ENCODE assay signal across 27 cellular contexts in the genomic region with DNA sequence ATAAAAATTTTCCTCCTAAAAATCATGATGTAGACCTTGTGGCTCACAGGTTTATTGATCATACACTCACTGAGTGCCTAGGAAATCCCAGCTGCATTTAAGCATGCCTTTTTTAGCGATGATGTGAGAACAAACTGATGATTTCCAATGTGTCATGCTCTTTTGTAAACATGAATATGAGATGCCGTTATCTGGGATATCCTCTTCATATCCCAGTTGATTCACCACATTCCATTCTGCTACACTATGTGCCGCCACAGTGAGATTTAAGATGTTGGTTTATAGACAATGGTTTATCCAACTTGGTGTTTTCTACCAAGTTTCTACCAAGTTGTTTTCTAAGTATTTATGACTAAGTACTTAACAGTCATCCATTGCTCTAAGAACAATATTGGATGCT. TPM values are rescaled to one million over a fixed set of nuclear protein-coding genes. Genes with fewer than 3 reads are reported as not detected.
DNase-seq lines count a peak whose midpoint lies in the region; ATAC-seq, FAIRE-seq and TF ChIP-seq lines count a peak whose summit lies in the region.
"Had no signal": no experiment of that assay in that cellular context is flagged by ENCODE, and none has a peak within 500 bp of the region (broad histone marks: within the 10 kb centered on the region; RNA-seq: fewer than 3 reads in every experiment).

No MANE protein-coding gene starts in this region.

- no peak overlapping the region for H3K4me2 ChIP-seq in HepG2 (ENCODE audit: low read depth, low read length)

- H4K20me1 ChIP-seq in HepG2 (ENCODE audit: insufficient read depth, low read length): no peaks in the 10 kb centered on the region

- ATAC-seq in HepG2 (no peak), right lobe of liver (no peak), HG03159 (IDR thresholded peaks at IDR 0.05; ENCODE audit: unreplicated experiment) (no peak), left lung (no peak)
- ATAC-seq: T-cell had no signal

- no peak overlapping the region for H2AFZ ChIP-seq in HepG2 (ENCODE audit: low read length)

- H3K9me3 ChIP-seq in HepG2 (ENCODE audit: low read length) (no peaks in the 10 kb centered on the region), right lobe of liver (no peaks in the 10 kb centered on the region), left lung (no peaks in the 10 kb centered on the region)
- H3K9me3 ChIP-seq: BE2C, uterus had no signal

- H3K27ac ChIP-seq in HepG2 (ENCODE audit: extremely low read length, insufficient read depth, low read length): no peak overlapping the region
- H3K27ac ChIP-seq in right lobe of liver: no peak overlapping the region
- no peak overlapping the region for H3K27ac ChIP-seq in left lung
- H3K27ac ChIP-seq: skin epidermis, uterus had no signal

- no peak overlapping the region for H3K9ac ChIP-seq in HepG2 (ENCODE audit: insufficient read depth, low read depth, low read length)

- 26% methylated on average over 3 of the region's 3 CpGs for WGBS in HepG2 (ENCODE audit: low lambda C conversion rate)
- WGBS in right lobe of liver (ENCODE audit: insufficient coverage, low coverage, low lambda C conversion rate, missing lambda C conversion rate): 53% methylated on average over 3 of the region's 3 CpGs

- no peak for TF ChIP-seq RAD21 in HepG2 (CRISPR knock-in tag; IDR thresholded peaks at IDR 0.05)

- in situ Hi-C loops in HepG2 (cut with HindIII; ENCODE audit: extremely low pct_ligation_motif_present, low pct_unique_long_range_greater_than_20kb): no loop called here

- intact Hi-C loops in HepG2 (cut with micrococcal nuclease; ENCODE audit: unreplicated experiment) (no loop called here), right lobe of liver (cut with DNase I) (no loop called here), left lung (cut with DNase I) (no loop called here)

- FAIRE-seq in HepG2 (lab: Jason Lieb, UNC): no peak
- no peak for FAIRE-seq in urothelium cell line (lab: Jason Lieb, UNC)
- FAIRE-seq: kidney had no signal

- H3K4me1 ChIP-seq in HepG2 (ENCODE audit: insufficient read depth, low read length) (peaks cover 5% of the 10 kb centered on the region; the same call in 1 of the 2 replicates), right lobe of liver (no peaks in the 10 kb centered on the region), left lung (no peaks in the 10 kb centered on the region)
- H3K4me1 ChIP-seq: BE2C, uterus had no signal

- no peak overlapping the region for H3K4me3 ChIP-seq in HepG2 (replicated peaks in 1 of 3; ENCODE audit: insufficient read depth in 1 of 3, low read depth in 2 of 3, low read length in 3 of 3)
- no peak overlapping the region for H3K4me3 ChIP-seq in right lobe of liver
- H3K4me3 ChIP-seq in left lung: no peak overlapping the region
- H3K4me3 ChIP-seq: skin epidermis, uterus had no signal

- POLR2A ChIA-PET in HepG2 (lab: Yijun Ruan, JAX): no interaction called here

- TF ChIP-seq CTCF in HepG2 (CRISPR knock-in tag; IDR thresholded peaks at IDR 0.05) (no peak), right lobe of liver (IDR thresholded peaks at IDR 0.05) (no peak), left lung (IDR thresholded peaks at IDR 0.05) (no peak)

- H3K36me3 ChIP-seq in HepG2 (replicated peaks in 1 of 2; ENCODE audit: control insufficient read depth in 1 of 2, insufficient read depth in 2 of 2, low read length in 2 of 2) (no peaks in the 10 kb centered on the region), right lobe of liver (no peaks in the 10 kb centered on the region), left lung (no peaks in the 10 kb centered on the region)
- H3K36me3 ChIP-seq: BE2C, uterus had no signal

- TF ChIP-seq POLR2A in HepG2 (IDR thresholded peaks at IDR 0.05; ENCODE audit: insufficient read depth in 1 of 2, low read depth in 2 of 2, low read length in 2 of 2) (no peak), right lobe of liver (IDR thresholded peaks at IDR 0.05) (no peak)

- no peaks in the 10 kb centered on the region for H3K79me2 ChIP-seq in HepG2 (ENCODE audit: insufficient read depth, low read length)

- DNase-seq in HepG2 (ENCODE audit: low spot score): peak; percentile 18
- DNase-seq in right lobe of liver: no peak
- DNase-seq in amniotic epithelial cell (ENCODE audit: low read depth): peak; percentile 87
- DNase-seq in glomerular endothelial cell (ENCODE audit: extremely low read depth, low read depth, low spot score): peak; percentile 27
- peak; percentile 17 for DNase-seq in urothelium cell line (ENCODE audit: low spot score)
- no peak for DNase-seq in middle frontal gyrus (ENCODE audit: extremely low spot score, low spot score)
- no peak for DNase-seq in left lung
- DNase-seq: 8988T; activated CD4-positive, alpha-beta T cell treated with anti-CD3 and anti-CD28 coated beads, Interleukin-2, amount 50 U/mL, for 1 hour; activated gamma-delta T cell; amygdala; BE2C; COR-L47; effector memory CD4-positive, alpha-beta T cell; GOT3; hypothalamus; kidney; NCI-H1694 treated with DMSO at 0.1 percent for 48 hours; NK-92 treated with Interleukin-12 subunit alpha and Interleukin-12 subunit beta, amount 100 ng/mL, for 24 hours; posterior cingulate gyrus; Right ventricle myocardium superior; stimulated activated CD4-positive, alpha-beta T cell treated with anti-CD3 and anti-CD28 coated beads, Interleukin-4, amount 100 ng/mL, for 1 hour; T-cell; uterus had no signal

- TF ChIP-seq EP300 in HepG2 (IDR thresholded peaks at IDR 0.05; ENCODE audit: low read depth in 2 of 2, low read length in 2 of 2) (no peak), HepG2 (CRISPR knock-in tag; IDR thresholded peaks at IDR 0.05; ENCODE audit: borderline replicate concordance) (no peak)

- CTCF ChIA-PET in HepG2 (lab: Yijun Ruan, JAX; ENCODE audit: low intra/inter-chr PET ratio, low total read pairs): no interaction called here

- H3K27me3 ChIP-seq in HepG2 (ENCODE audit: control insufficient read depth in 1 of 2, insufficient read depth in 2 of 2, low read length in 2 of 2) (no peaks in the 10 kb centered on the region; a peak in 1 of 5 replicates), right lobe of liver (no peaks in the 10 kb centered on the region), left lung (no peaks in the 10 kb centered on the region)
- H3K27me3 ChIP-seq: uterus had no signal

- no TSS peak for BruUV-seq in HepG2 (replicated peaks; lab: Mats Ljungman, UMichigan)

RNA-seq across cellular contexts. Expression of gene OR4E1, which starts 5.2 kb away (rescaled TPM):
- total RNA-seq in HepG2 (2016; rRNA removed; fragmentation: Illumina TruSeq; extraction: Trizol): not detected in 2 replicates
- not detected in 2 replicates for total RNA-seq in HepG2 (2016; cell fraction: cytosol; rRNA removed; fragmentation: Illumina TruSeq; extraction: Trizol; ENCODE audit: low read depth)
- total RNA-seq in HepG2 (2016; cell fraction: insoluble cytoplasmic fraction; rRNA removed; fragmentation: Illumina TruSeq; extraction: Trizol): not detected in 2 replicates
- total RNA-seq in HepG2 (2016; cell fraction: membrane; rRNA removed; fragmentation: Illumina TruSeq; extraction: Trizol): not detected in 2 replicates
- not detected in 2 replicates for total RNA-seq in HepG2 (2016; cell fraction: nucleus; rRNA removed; fragmentation: Illumina TruSeq; extraction: Trizol)
- polyA plus RNA-seq in HepG2 (2011; rRNA removed): not detected in 2 replicates
- not detected in 2 replicates for polyA plus RNA-seq in HepG2 (2011; cell fraction: cytosol; rRNA removed)
- polyA plus RNA-seq in HepG2 (2011; cell fraction: nucleus; rRNA removed): not detected in 2 replicates
- polyA plus RNA-seq in HepG2 (2012): not detected in 2 replicates
- not detected in 2 replicates for polyA plus RNA-seq in HepG2 (2016; cell fraction: cytosol; fragmentation: Illumina TruSeq; extraction: Trizol; ENCODE audit: low read depth)
- polyA plus RNA-seq in HepG2 (2016; cell fraction: insoluble cytoplasmic fraction; fragmentation: Illumina TruSeq; extraction: Trizol; ENCODE audit: low read depth): not detected in 2 replicates
- polyA plus RNA-seq in HepG2 (2016; cell fraction: membrane; fragmentation: Illumina TruSeq; extraction: Trizol; ENCODE audit: low read depth): not detected in 2 replicates
- not detected in 2 replicates for polyA plus RNA-seq in HepG2 (2016; cell fraction: nucleus; fragmentation: Illumina TruSeq; extraction: Trizol; ENCODE audit: insufficient read depth, low read depth)
- not detected in 2 replicates for polyA minus RNA-seq in HepG2 (2011; rRNA and poly(A)+ RNA removed; ENCODE audit: low replicate concordance)
- polyA minus RNA-seq in HepG2 (2011; cell fraction: cytosol; rRNA and poly(A)+ RNA removed): not detected in 2 replicates
- polyA minus RNA-seq in HepG2 (2011; cell fraction: nucleus; rRNA and poly(A)+ RNA removed): not detected in 2 replicates
- total RNA-seq in right lobe of liver: not detected
- not detected in 2 replicates for total RNA-seq in glomerular endothelial cell
- total RNA-seq in left lung: not detected
- total RNA-seq: kidney, Right ventricle myocardium superior, uterus had no signal
- polyA plus RNA-seq: IgD-negative memory B cell had no signal

RNA-seq across cellular contexts. Expression of gene OR4E2, which starts 14.7 kb away (rescaled TPM):
- total RNA-seq in HepG2 (2016; rRNA removed; fragmentation: Illumina TruSeq; extraction: Trizol) (not detected in 2 replicates), right lobe of liver (not detected), glomerular endothelial cell (not detected in 2 replicates), left lung (not detected)
- total RNA-seq in HepG2 (2016; cell fraction: cytosol; rRNA removed; fragmentation: Illumina TruSeq; extraction: Trizol; ENCODE audit: low read depth): not detected in 2 replicates
- not detected in 2 replicates for total RNA-seq in HepG2 (2016; cell fraction: insoluble cytoplasmic fraction; rRNA removed; fragmentation: Illumina TruSeq; extraction: Trizol)
- total RNA-seq in HepG2 (2016; cell fraction: membrane; rRNA removed; fragmentation: Illumina TruSeq; extraction: Trizol): not detected in 2 replicates
- not detected in 2 replicates for total RNA-seq in HepG2 (2016; cell fraction: nucleus; rRNA removed; fragmentation: Illumina TruSeq; extraction: Trizol)
- not detected in 2 replicates for polyA plus RNA-seq in HepG2 (2011; rRNA removed)
- polyA plus RNA-seq in HepG2 (2011; cell fraction: cytosol; rRNA removed): not detected in 2 replicates
- not detected in 2 replicates for polyA plus RNA-seq in HepG2 (2011; cell fraction: nucleus; rRNA removed)
- polyA plus RNA-seq in HepG2 (2012): not detected in 2 replicates
- not detected in 2 replicates for polyA plus RNA-seq in HepG2 (2016; cell fraction: cytosol; fragmentation: Illumina TruSeq; extraction: Trizol; ENCODE audit: low read depth)
- not detected in 2 replicates for polyA plus RNA-seq in HepG2 (2016; cell fraction: insoluble cytoplasmic fraction; fragmentation: Illumina TruSeq; extraction: Trizol; ENCODE audit: low read depth)
- not detected in 2 replicates for polyA plus RNA-seq in HepG2 (2016; cell fraction: membrane; fragmentation: Illumina TruSeq; extraction: Trizol; ENCODE audit: low read depth)
- not detected in 2 replicates for polyA plus RNA-seq in HepG2 (2016; cell fraction: nucleus; fragmentation: Illumina TruSeq; extraction: Trizol; ENCODE audit: insufficient read depth, low read depth)
- polyA minus RNA-seq in HepG2 (2011; rRNA and poly(A)+ RNA removed; ENCODE audit: low replicate concordance): not detected in 2 replicates
- polyA minus RNA-seq in HepG2 (2011; cell fraction: cytosol; rRNA and poly(A)+ RNA removed): not detected in 2 replicates
- polyA minus RNA-seq in HepG2 (2011; cell fraction: nucleus; rRNA and poly(A)+ RNA removed): not detected in 2 replicates
- total RNA-seq: kidney, Right ventricle myocardium superior, uterus had no signal
- polyA plus RNA-seq: IgD-negative memory B cell had no signal

RNA-seq across cellular contexts. Expression of gene OR10G2, which starts 33.6 kb away (rescaled TPM):
- total RNA-seq in HepG2 (2016; rRNA removed; fragmentation: Illumina TruSeq; extraction: Trizol): not detected in 2 replicates
- total RNA-seq in HepG2 (2016; cell fraction: cytosol; rRNA removed; fragmentation: Illumina TruSeq; extraction: Trizol; ENCODE audit: low read depth): not detected in 2 replicates
- not detected in 2 replicates for total RNA-seq in HepG2 (2016; cell fraction: insoluble cytoplasmic fraction; rRNA removed; fragmentation: Illumina TruSeq; extraction: Trizol)
- not detected in 2 replicates for total RNA-seq in HepG2 (2016; cell fraction: membrane; rRNA removed; fragmentation: Illumina TruSeq; extraction: Trizol)
- not detected in 2 replicates for total RNA-seq in HepG2 (2016; cell fraction: nucleus; rRNA removed; fragmentation: Illumina TruSeq; extraction: Trizol)
- not detected in 2 replicates for polyA plus RNA-seq in HepG2 (2011; rRNA removed)
- not detected in 2 replicates for polyA plus RNA-seq in HepG2 (2011; cell fraction: cytosol; rRNA removed)
- polyA plus RNA-seq in HepG2 (2011; cell fraction: nucleus; rRNA removed): not detected in 2 replicates
- not detected in 2 replicates for polyA plus RNA-seq in HepG2 (2012)
- not detected in 2 replicates for polyA plus RNA-seq in HepG2 (2016; cell fraction: cytosol; fragmentation: Illumina TruSeq; extraction: Trizol; ENCODE audit: low read depth)
- not detected in 2 replicates for polyA plus RNA-seq in HepG2 (2016; cell fraction: insoluble cytoplasmic fraction; fragmentation: Illumina TruSeq; extraction: Trizol; ENCODE audit: low read depth)
- not detected in 2 replicates for polyA plus RNA-seq in HepG2 (2016; cell fraction: membrane; fragmentation: Illumina TruSeq; extraction: Trizol; ENCODE audit: low read depth)
- polyA plus RNA-seq in HepG2 (2016; cell fraction: nucleus; fragmentation: Illumina TruSeq; extraction: Trizol; ENCODE audit: insufficient read depth, low read depth): not detected in 2 replicates
- not detected in 2 replicates for polyA minus RNA-seq in HepG2 (2011; rRNA and poly(A)+ RNA removed; ENCODE audit: low replicate concordance)
- polyA minus RNA-seq in HepG2 (2011; cell fraction: cytosol; rRNA and poly(A)+ RNA removed): not detected in 2 replicates
- polyA minus RNA-seq in HepG2 (2011; cell fraction: nucleus; rRNA and poly(A)+ RNA removed): not detected in 2 replicates
- not detected for total RNA-seq in right lobe of liver
- not detected in 2 replicates for total RNA-seq in glomerular endothelial cell
- total RNA-seq in left lung: not detected
- total RNA-seq: kidney, Right ventricle myocardium superior, T-cell, uterus had no signal
- polyA plus RNA-seq: IgD-negative memory B cell had no signal

Comparison
In these comparisons a context has a peak if more than half of its experiments do, and no peak if none do; other contexts are left out.
1. DNase-seq: peak in HepG2 (single experiment), amniotic epithelial cell (single experiment), glomerular endothelial cell (single experiment) and urothelium cell line (single experiment); none in right lobe of liver (0 of 3), middle frontal gyrus (single experiment) and left lung (0 of 2).